Comparison of ENCODE assay signal across 8 cellular contexts in the genomic region with DNA sequence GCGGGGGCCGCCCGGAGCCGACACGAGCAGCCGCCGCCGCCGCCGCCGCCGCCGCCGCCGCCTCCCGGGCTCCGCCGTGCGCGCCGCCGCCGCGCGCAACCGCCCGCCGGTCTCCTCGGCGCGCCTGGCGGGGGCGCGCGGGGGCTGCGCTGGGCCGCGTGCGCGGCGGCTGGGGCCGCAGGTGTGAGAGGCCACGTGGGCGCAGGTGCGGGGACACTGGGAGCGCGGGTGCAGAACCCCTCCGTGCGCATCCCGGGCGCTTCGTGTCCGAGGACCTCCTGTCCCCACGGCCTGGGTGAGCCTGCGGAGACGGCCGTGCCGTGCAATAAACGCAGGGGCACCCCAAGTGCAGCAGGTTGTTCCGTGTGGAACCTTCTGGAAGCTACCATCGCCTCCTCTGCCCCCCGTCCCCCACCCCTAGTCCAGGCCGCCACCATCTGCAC. TPM values are rescaled to one million over a fixed set of nuclear protein-coding genes. Genes with fewer than 3 reads are reported as not detected.
DNase-seq lines count a peak whose midpoint lies in the region; ATAC-seq and TF ChIP-seq lines count a peak whose summit lies in the region.
"Had no signal": no experiment of that assay in that cellular context is flagged by ENCODE, and none has a peak within 500 bp of the region (broad histone marks: within the 10 kb centered on the region; RNA-seq: fewer than 3 reads in every experiment).

A gene with protein sequence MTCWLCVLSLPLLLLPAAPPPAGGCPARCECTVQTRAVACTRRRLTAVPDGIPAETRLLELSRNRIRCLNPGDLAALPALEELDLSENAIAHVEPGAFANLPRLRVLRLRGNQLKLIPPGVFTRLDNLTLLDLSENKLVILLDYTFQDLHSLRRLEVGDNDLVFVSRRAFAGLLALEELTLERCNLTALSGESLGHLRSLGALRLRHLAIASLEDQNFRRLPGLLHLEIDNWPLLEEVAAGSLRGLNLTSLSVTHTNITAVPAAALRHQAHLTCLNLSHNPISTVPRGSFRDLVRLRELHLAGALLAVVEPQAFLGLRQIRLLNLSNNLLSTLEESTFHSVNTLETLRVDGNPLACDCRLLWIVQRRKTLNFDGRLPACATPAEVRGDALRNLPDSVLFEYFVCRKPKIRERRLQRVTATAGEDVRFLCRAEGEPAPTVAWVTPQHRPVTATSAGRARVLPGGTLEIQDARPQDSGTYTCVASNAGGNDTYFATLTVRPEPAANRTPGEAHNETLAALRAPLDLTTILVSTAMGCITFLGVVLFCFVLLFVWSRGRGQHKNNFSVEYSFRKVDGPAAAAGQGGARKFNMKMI (minus strand): TSS at position 41 of the 443 bp plus-strand sequence. CDS start 16,378 bp downstream, outside the sequence.

- H3K36me3 ChIP-seq in CD8-positive, alpha-beta T cell (ENCODE audit: insufficient read depth, low read length) = no peaks in the 10 kb centered on the region
- no peaks in the 10 kb centered on the region for H3K36me3 ChIP-seq in HUES64 (ENCODE audit: insufficient read depth, low read length)

- H3K36me3 Mint-ChIP-seq in CD8-positive, alpha-beta T cell = no peaks in the 10 kb centered on the region
- H3K36me3 Mint-ChIP-seq in chondrocyte (ENCODE audit: low read depth) (no peaks in the 10 kb centered on the region), nephron progenitor cell (ENCODE audit: low read depth) (no peaks in the 10 kb centered on the region)

- no peaks in the 10 kb centered on the region for H3K9me3 ChIP-seq in CD8-positive, alpha-beta T cell (ENCODE audit: low read length)
- no peaks in the 10 kb centered on the region for H3K9me3 ChIP-seq in HUES64 (ENCODE audit: insufficient read depth, low read depth, low read length)

- H3K4me1 Mint-ChIP-seq in CD8-positive, alpha-beta T cell (ENCODE audit: low read depth) = peaks cover 5% of the 10 kb centered on the region
- peaks cover 15% of the 10 kb centered on the region for H3K4me1 Mint-ChIP-seq in chondrocyte (ENCODE audit: low read depth)
- peaks cover 11% of the 10 kb centered on the region for H3K4me1 Mint-ChIP-seq in nephron progenitor cell

- peaks cover 47% of the 10 kb centered on the region for H3K27me3 Mint-ChIP-seq in CD8-positive, alpha-beta T cell (ENCODE audit: low read depth)
- H3K27me3 Mint-ChIP-seq in chondrocyte (ENCODE audit: low read depth) (peaks cover 4% of the 10 kb centered on the region), nephron progenitor cell (ENCODE audit: low read depth, poor library complexity) (peaks cover 77% of the 10 kb centered on the region)

- H3K4me3 Mint-ChIP-seq in CD8-positive, alpha-beta T cell = peak within 1 kb of the TSS; percentile 52
- H3K4me3 Mint-ChIP-seq in chondrocyte (ENCODE audit: unreplicated experiment) (peak within 1 kb of the TSS; percentile 56), nephron progenitor cell (peak within 1 kb of the TSS; percentile 71)

- intact Hi-C loops in CD8-positive, alpha-beta T cell (cut with DNase I, micrococcal nuclease) = no loop called here

- H3K4me1 ChIP-seq in CD8-positive, alpha-beta T cell (ENCODE audit: insufficient read depth, low read length) = peaks cover 16% of the 10 kb centered on the region
- no peaks in the 10 kb centered on the region for H3K4me1 ChIP-seq in HUES64 (ENCODE audit: insufficient read depth, low read length)

- peaks cover 24% of the 10 kb centered on the region for H3K27me3 ChIP-seq in CD8-positive, alpha-beta T cell (ENCODE audit: insufficient read depth, low read length)
- peaks cover 30% of the 10 kb centered on the region for H3K27me3 ChIP-seq in HUES64 (ENCODE audit: insufficient read depth, low read length)

- CTCF ChIA-PET in CD8-positive, alpha-beta T cell (lab: Charles Lee) = no interaction called here

- DNase-seq in CD8-positive, alpha-beta T cell = no peak
- DNase-seq in chondrocyte (ENCODE audit: low spot score) (no peak), nephron progenitor cell (peak; percentile 38), C1 segment of cervical spinal cord (lab: John Stamatoyannopoulos, UW) (no peak)

- H3K9ac ChIP-seq in HUES64 (ENCODE audit: low read depth, low read length) = peak within 1 kb of the TSS; percentile 34; the same call in 1 of the 2 replicates

- H3K27ac Mint-ChIP-seq in CD8-positive, alpha-beta T cell = no peak within 1 kb of the TSS
- H3K27ac Mint-ChIP-seq in chondrocyte (ENCODE audit: unreplicated experiment) (no peak within 1 kb of the TSS), nephron progenitor cell (no peak within 1 kb of the TSS)

- H3K4me3 ChIP-seq in CD8-positive, alpha-beta T cell (ENCODE audit: low read depth, low read length) = no peak within 1 kb of the TSS
- H3K4me3 ChIP-seq in HUES64 (ENCODE audit: low read length) = peak within 1 kb of the TSS; percentile 45

- no peak for TF ChIP-seq CTCF in CD8-positive, alpha-beta T cell (IDR thresholded peaks at IDR 0.05)
- TF ChIP-seq CTCF in chondrocyte (IDR thresholded peaks at IDR 0.05) (no peak), nephron progenitor cell (IDR thresholded peaks at IDR 0.05) (no peak)

- POLR2A ChIA-PET in CD8-positive, alpha-beta T cell (lab: Charles Lee) = no interaction called here

- no peaks in the 10 kb centered on the region for H3K9me3 Mint-ChIP-seq in CD8-positive, alpha-beta T cell
- H3K9me3 Mint-ChIP-seq in chondrocyte (ENCODE audit: low read depth) (no peaks in the 10 kb centered on the region), nephron progenitor cell (peaks cover 4% of the 10 kb centered on the region)

- ATAC-seq in CD8-positive, alpha-beta T cell = peak; percentile 39
- no peak for ATAC-seq in HG02763 (IDR thresholded peaks at IDR 0.05; ENCODE audit: unreplicated experiment)
- ATAC-seq in activated CD4-positive, CD25-positive, alpha-beta regulatory T cell treated with anti-CD3 and anti-CD28 coated beads, Interleukin-2, amount 50 U/mL, for 24 hours = no peak

- H3K27ac ChIP-seq in CD8-positive, alpha-beta T cell (ENCODE audit: low read depth, low read length) = no peak within 1 kb of the TSS
- no peak within 1 kb of the TSS for H3K27ac ChIP-seq in HUES64 (ENCODE audit: low read depth, low read length)
- H3K27ac ChIP-seq: epithelial cell of prostate had no signal

- WGBS in HUES64 = 13% methylated on average over 63 of the region's 63 CpGs

RNA-seq across cellular contexts. Expression of the gene that starts here (rescaled TPM):
- under 1 TPM; 0.33 to 0.46 TPM for total RNA-seq in CD8-positive, alpha-beta T cell
- polyA plus RNA-seq in HUES64 (2013, experiment 1 of 2) = 0.10 TPM
- polyA plus RNA-seq in HUES64 (2013, experiment 2 of 2) = 0.38 TPM
- total RNA-seq in chondrocyte = 0.15 to 0.48 TPM in 2 of 3 replicates, not detected in the other

Comparison
In these comparisons a context has a peak if more than half of its experiments do, and no peak if none do; other contexts are left out.
1. Peak in ATAC-seq in CD8-positive, alpha-beta T cell; RNA of the gene not detected or under 1 TPM.